ENCODE assay signal across 1 cellular context in genomic region chr6:132964101-132964867, GRCh38.
TF ChIP-seq lines count a peak whose summit lies in the region.

No MANE protein-coding gene starts in this region.

TF ChIP-seq in GM23338, 12 proteins besides CTCF, POLR2A, EP300 and RAD21 (continued from another document):
- TF ChIP-seq ZNF462 (CRISPR knock-in tag; IDR thresholded peaks at IDR 0.05) = no peak
- TF ChIP-seq JUNB (IDR thresholded peaks at IDR 0.05; ENCODE audit: unreplicated experiment) = no peak
- no peak for TF ChIP-seq STAT1 (IDR thresholded peaks at IDR 0.05; ENCODE audit: unreplicated experiment)
- no peak for TF ChIP-seq EZH2 (IDR thresholded peaks at IDR 0.05; ENCODE audit: low read depth, unreplicated experiment)
- TF ChIP-seq NANOG (IDR thresholded peaks at IDR 0.05; ENCODE audit: borderline replicate concordance) = no peak
- no peak for TF ChIP-seq EZH2phosphoT487 (IDR thresholded peaks at IDR 0.05; ENCODE audit: unreplicated experiment)
- TF ChIP-seq ZNF114 (CRISPR knock-in tag; IDR thresholded peaks at IDR 0.05) = no peak
- TF ChIP-seq CREB1 (CRISPR knock-in tag; IDR thresholded peaks at IDR 0.05; ENCODE audit: low read depth) = no peak
- TF ChIP-seq ETS1 (IDR thresholded peaks at IDR 0.05) = no peak
- TF ChIP-seq ZNF331 (CRISPR knock-in tag; IDR thresholded peaks at IDR 0.05; ENCODE audit: low read depth) = no peak
